8 cellular contexts compared by ENCODE assay signal in genomic region chr16:47143677-47144558, GRCh38. TPM values are rescaled to one million over a fixed set of nuclear protein-coding genes. Genes with fewer than 3 reads are reported as not detected.
DNase-seq lines count a peak whose midpoint lies in the region; ATAC-seq and TF ChIP-seq lines count a peak whose summit lies in the region.

TSS of gene NETO2 (minus strand) at chr16:47143945. CDS start at chr16:47143612, 333 bp downstream.

- no peak for TF ChIP-seq POLR2A in transverse colon (IDR thresholded peaks at IDR 0.05)

- WGBS in transverse colon (ENCODE audit: low coverage in 1 of 2), 2 donors, result 2% methylated on average over 46 of the region's 130 CpGs; no CpG with 5 or more reads in 1 of the 2 donors

- H3K27me3 ChIP-seq in transverse colon, result peaks cover 41% of the 10 kb centered on the region

- CTCF ChIA-PET in Calu3 (lab: Charles Lee), result interaction anchor here (0.6 to 2.2 kb wide), 10 partner anchors 19 to 1021 kb away, joined by 3 to 17 read pairs (median 4); no protein-coding TSS in a partner anchor

- no peak for TF ChIP-seq EP300 in transverse colon (IDR thresholded peaks at IDR 0.05; ENCODE audit: low read depth)

- peak within 1 kb of the TSS; percentile 27 to 81 (median 72) for H3K27ac ChIP-seq in transverse colon

- peak within 1 kb of the TSS; percentile 12 to 82 (median 60) for H3K4me3 ChIP-seq in transverse colon

- peaks cover 3 to 25% (median 13%) of the 10 kb centered on the region in 4 donors for H3K4me1 ChIP-seq in transverse colon

- H3K36me3 Mint-ChIP-seq in Calu3 (ENCODE audit: insufficient read depth, unreplicated experiment), result peaks cover 34% of the 10 kb centered on the region

- no peaks in the 10 kb centered on the region for H3K36me3 ChIP-seq in transverse colon

- H3K9me3 Mint-ChIP-seq in Calu3 (ENCODE audit: low read depth, unreplicated experiment), result no peaks in the 10 kb centered on the region

- BruUV-seq in Calu3 (replicated peaks; lab: Mats Ljungman, UMichigan), result no TSS peak

- no peaks in the 10 kb centered on the region for H3K9me3 ChIP-seq in transverse colon

- H3K4me1 Mint-ChIP-seq in Calu3 (ENCODE audit: low read depth, unreplicated experiment), result peaks cover 24% of the 10 kb centered on the region

- in situ Hi-C loops in transverse colon (cut with MboI; ENCODE audit: low pct_ligation_motif_present in 1 of 4, low pct_unique_long_range_greater_than_20kb in 1 of 4, low sequenced_read_pairs in 3 of 4), result loop anchor here (25.0 kb wide), 1 partner anchor 1018 kb away; the partner anchor contains the start of gene ABCC12 (in 4 of the 4)

- intact Hi-C loops in Calu3 (cut with micrococcal nuclease; ENCODE audit: unreplicated experiment), result loop anchor here (1.0 to 10.0 kb wide), 7 partner anchors 107 to 1012 kb away; partner anchors contain the start of genes ITFG1 and PHKB
- intact Hi-C loops in transverse colon (cut with DNase I; ENCODE audit: low total_unique reads), result loop anchor here (5.0 kb wide), 1 partner anchor 1013 kb away; the partner anchor contains the start of gene ABCC12

- H3K4me3 Mint-ChIP-seq in Calu3 (ENCODE audit: low read depth, unreplicated experiment), result peak within 1 kb of the TSS; percentile 94

- peak within 1 kb of the TSS; percentile 79 for H3K27ac Mint-ChIP-seq in Calu3 (ENCODE audit: unreplicated experiment)

- TF ChIP-seq CTCF in Calu3 (IDR thresholded peaks at IDR 0.05; ENCODE audit: unreplicated experiment), result peak; percentile 60
- TF ChIP-seq CTCF in transverse colon (IDR thresholded peaks at IDR 0.05), result peak in 4 of 5 experiments; percentile 37 to 57 (median 49)

- ATAC-seq in GM19455 (IDR thresholded peaks at IDR 0.05; ENCODE audit: unreplicated experiment) (peak; percentile 63), HG03565 (IDR thresholded peaks at IDR 0.05; ENCODE audit: unreplicated experiment) (peak; percentile 33)

- DNase-seq in Calu3 (peak; percentile 76), RPMI8226 (peak; percentile 87), foreskin melanocyte (peak; percentile 32), nucleus accumbens (lab: John Stamatoyannopoulos, UW) (peak in 41 of 56 donors; percentile 15 to 69 (median 44)), transverse colon (peak; percentile 66)
- DNase-seq in activated T-helper 9 cell treated with anti-CD3 and anti-CD28 coated beads, Interleukin-2, amount 50 U/mL, for 16 hours (ENCODE audit: low read depth), result peak; percentile 65

- no peaks in the 10 kb centered on the region for H3K27me3 Mint-ChIP-seq in Calu3 (ENCODE audit: unreplicated experiment)

RNA-seq across cellular contexts. Expression of gene NETO2, which starts in this region (rescaled TPM):
- 75.8 and 83.5 TPM in 2 replicates for total RNA-seq in Calu3 (2022)
- 10 to 100 TPM in 3 of 4 donors, 1 to 10 TPM in 1; 5.0 to 31.7 (median 15.9) TPM for total RNA-seq in transverse colon

Comparison
In these comparisons a context has a peak if more than half of its experiments do, and no peak if none do; other contexts are left out.
1. Peak in every context shown above with its lines: DNase-seq, ATAC-seq, H3K4me3 ChIP-seq and H3K27ac ChIP-seq.
2. DNase-seq: peak in every context shown above with its lines; median percentile 87 in RPMI8226; 76 in Calu3; 66 in transverse colon; 65 in activated T-helper 9 cell treated with anti-CD3 and anti-CD28 coated beads, Interleukin-2, amount 50 U/mL, for 16 hours; 44 in nucleus accumbens; 32 in foreskin melanocyte.